ENCODE assay signal across 10 cellular contexts in genomic region chr7:28180031-28180363, GRCh38. TPM values are rescaled to one million over a fixed set of nuclear protein-coding genes. Genes with fewer than 3 reads are reported as not detected.
A peak's percentile ranks its signal among the peaks of the same experiment; 100 is the strongest.
DNase-seq lines count a peak whose midpoint lies in the region; ATAC-seq and TF ChIP-seq lines count a peak whose summit lies in the region.
"Had no signal": no experiment of that assay in that cellular context is flagged by ENCODE, and none has a peak within 500 bp of the region (broad histone marks: within the 10 kb centered on the region; RNA-seq: fewer than 3 reads in every experiment).

No MANE protein-coding gene starts in this region.

- peaks cover 35% of the 10 kb centered on the region for H3K4me1 Mint-ChIP-seq in GM23338
- H3K4me1 Mint-ChIP-seq in stimulated activated effector memory CD8-positive, alpha-beta T cell treated with anti-CD3 and anti-CD28 coated beads, Interleukin-12 subunit alpha, Interleukin-12 subunit beta, amount 100 ng/mL, for 72 hours, result peaks cover 36% of the 10 kb centered on the region
- peaks cover 16% of the 10 kb centered on the region for H3K4me1 Mint-ChIP-seq in activated T-helper 2 cell treated with anti-CD3 and anti-CD28 coated beads, Interferon-gamma antibody, Interleukin-2, Interleukin-4, amounts not matched to agents 10 μg/mL and 5 μg/mL and 100 μg/mL, durations not matched to agents 14 hours and 24 hours and 36 hours (ENCODE audit: low read depth)

- H3F3A ChIP-seq in GM23338 (replicated peaks; ENCODE audit: low read depth), result peaks cover 5% of the 10 kb centered on the region; the same call in 1 of the 2 replicates

- H3K36me3 Mint-ChIP-seq in GM23338 (ENCODE audit: low read depth), result peaks cover 3% of the 10 kb centered on the region; the same call in 1 of the 3 replicates
- H3K36me3 Mint-ChIP-seq in stimulated activated effector memory CD8-positive, alpha-beta T cell treated with anti-CD3 and anti-CD28 coated beads, Interleukin-12 subunit alpha, Interleukin-12 subunit beta, amount 100 ng/mL, for 72 hours, result no peaks in the 10 kb centered on the region
- H3K36me3 Mint-ChIP-seq in activated T-helper 2 cell treated with anti-CD3 and anti-CD28 coated beads, Interferon-gamma antibody, Interleukin-2, Interleukin-4, amounts not matched to agents 10 μg/mL and 5 μg/mL and 100 μg/mL, durations not matched to agents 14 hours and 24 hours and 36 hours (ENCODE audit: low read depth), result no peaks in the 10 kb centered on the region

- H3K4me3 ChIP-seq in GM23338 (peak overlapping the region; percentile 78), SK-N-MC (peak overlapping the region; percentile 81), iPS DF 6.9 (ENCODE audit: low read length) (peak overlapping the region; percentile 96; the same call in 1 of the 2 replicates)

- H3K9me3 ChIP-seq in SK-N-MC (ENCODE audit: low read depth, low read length), result no peaks in the 10 kb centered on the region
- H3K9me3 ChIP-seq in iPS DF 6.9 (ENCODE audit: control insufficient read depth, insufficient read depth, low read length), result no peaks in the 10 kb centered on the region

- peaks cover 2% of the 10 kb centered on the region; the same call in 1 of the 3 replicates for H3K9me3 Mint-ChIP-seq in GM23338
- no peaks in the 10 kb centered on the region for H3K9me3 Mint-ChIP-seq in stimulated activated effector memory CD8-positive, alpha-beta T cell treated with anti-CD3 and anti-CD28 coated beads, Interleukin-12 subunit alpha, Interleukin-12 subunit beta, amount 100 ng/mL, for 72 hours
- no peaks in the 10 kb centered on the region for H3K9me3 Mint-ChIP-seq in activated T-helper 2 cell treated with anti-CD3 and anti-CD28 coated beads, Interferon-gamma antibody, Interleukin-2, Interleukin-4, amounts not matched to agents 10 μg/mL and 5 μg/mL and 100 μg/mL, durations not matched to agents 14 hours and 24 hours and 36 hours
- H3K9me3 Mint-ChIP-seq: activated naive CD4-positive, alpha-beta T cell treated with anti-CD3 and anti-CD28 coated beads, Interleukin-2, amount 50 U/mL, for 24 hours; nephron had no signal

- no peaks in the 10 kb centered on the region for H3K9me2 ChIP-seq in GM23338 (ENCODE audit: insufficient read depth)

- H2AFZ ChIP-seq in GM23338, result no peak overlapping the region

- H3K36me3 ChIP-seq in GM23338 (ENCODE audit: insufficient read depth) (no peaks in the 10 kb centered on the region), SK-N-MC (ENCODE audit: insufficient read depth, low read length) (no peaks in the 10 kb centered on the region), iPS DF 6.9 (ENCODE audit: control insufficient read depth, insufficient read depth, low read length) (no peaks in the 10 kb centered on the region)

- no peak for DNase-seq in GM23338 (ENCODE audit: low spot score)
- DNase-seq in SK-N-MC (ENCODE audit: low read depth, low spot score), result no peak
- no peak for DNase-seq in iPS DF 6.9 (ENCODE audit: low read depth, low spot score)
- no peak for DNase-seq in stimulated activated effector memory CD8-positive, alpha-beta T cell treated with anti-CD3 and anti-CD28 coated beads, Interleukin-12 subunit alpha, Interleukin-12 subunit beta, amount 100 ng/mL, for 72 hours (ENCODE audit: low spot score in 2 of 2)
- no peak for DNase-seq in activated T-helper 2 cell treated with anti-CD3 and anti-CD28 coated beads, Interferon-gamma antibody, Interleukin-2, Interleukin-4, amounts not matched to agents 10 μg/mL and 5 μg/mL and 100 μg/mL, durations not matched to agents 14 hours and 24 hours and 36 hours (ENCODE audit: low spot score)
- no peak for DNase-seq in NCI-H69 (lab: John Stamatoyannopoulos, UW)
- no peak for DNase-seq in putamen (ENCODE audit: low spot score)

- intact Hi-C loops in activated T-helper 2 cell treated with anti-CD3 and anti-CD28 coated beads, Interferon-gamma antibody, Interleukin-2, Interleukin-4, amounts not matched to agents 10 μg/mL and 5 μg/mL and 100 μg/mL, durations not matched to agents 14 hours and 24 hours and 36 hours (cut with micrococcal nuclease), result no loop called here

- ATAC-seq in GM23338 (no peak; the same call in 2 of the 3 replicates), GM19035 (IDR thresholded peaks at IDR 0.05; ENCODE audit: unreplicated experiment) (no peak)
- no peak for ATAC-seq in stimulated activated effector memory CD8-positive, alpha-beta T cell treated with anti-CD3 and anti-CD28 coated beads, Interleukin-12 subunit alpha, Interleukin-12 subunit beta, amount 100 ng/mL, for 72 hours

- H3K27me3 ChIP-seq in GM23338 (ENCODE audit: insufficient read depth), result 0 out of 2 replicates have a peak, but pooled peaks cover 3% of the 10 kb centered on the region
- H3K27me3 ChIP-seq in iPS DF 6.9 (ENCODE audit: control insufficient read depth, insufficient read depth, low read length), result no peaks in the 10 kb centered on the region

- H3K27ac ChIP-seq in GM23338 (ENCODE audit: low read depth) (no peak overlapping the region), SK-N-MC (no peak overlapping the region), iPS DF 6.9 (ENCODE audit: low read length) (no peak overlapping the region)

- H3K4me1 ChIP-seq in GM23338 (ENCODE audit: insufficient read depth) (peaks cover 55% of the 10 kb centered on the region), iPS DF 6.9 (ENCODE audit: control insufficient read depth, insufficient read depth, low read length) (peaks cover 2% of the 10 kb centered on the region)

- H3K4me2 ChIP-seq in GM23338, result no peak overlapping the region

- H3K27ac Mint-ChIP-seq in GM23338, result no peak overlapping the region
- no peak overlapping the region for H3K27ac Mint-ChIP-seq in stimulated activated effector memory CD8-positive, alpha-beta T cell treated with anti-CD3 and anti-CD28 coated beads, Interleukin-12 subunit alpha, Interleukin-12 subunit beta, amount 100 ng/mL, for 72 hours
- H3K27ac Mint-ChIP-seq in activated T-helper 2 cell treated with anti-CD3 and anti-CD28 coated beads, Interferon-gamma antibody, Interleukin-2, Interleukin-4, amounts not matched to agents 10 μg/mL and 5 μg/mL and 100 μg/mL, durations not matched to agents 14 hours and 24 hours and 36 hours, result no peak overlapping the region

- no peak overlapping the region for H3K4me3 Mint-ChIP-seq in GM23338
- peak overlapping the region; percentile 77 for H3K4me3 Mint-ChIP-seq in stimulated activated effector memory CD8-positive, alpha-beta T cell treated with anti-CD3 and anti-CD28 coated beads, Interleukin-12 subunit alpha, Interleukin-12 subunit beta, amount 100 ng/mL, for 72 hours
- H3K4me3 Mint-ChIP-seq in activated T-helper 2 cell treated with anti-CD3 and anti-CD28 coated beads, Interferon-gamma antibody, Interleukin-2, Interleukin-4, amounts not matched to agents 10 μg/mL and 5 μg/mL and 100 μg/mL, durations not matched to agents 14 hours and 24 hours and 36 hours (ENCODE audit: low read depth), result no peak overlapping the region

- peaks cover 43% of the 10 kb centered on the region for H3K79me2 ChIP-seq in GM23338 (replicated peaks; ENCODE audit: insufficient read depth)

- H3K27me3 Mint-ChIP-seq in GM23338 (ENCODE audit: insufficient read depth, low read depth, poor library complexity), result peaks cover 13% of the 10 kb centered on the region
- H3K27me3 Mint-ChIP-seq in activated T-helper 2 cell treated with anti-CD3 and anti-CD28 coated beads, Interferon-gamma antibody, Interleukin-2, Interleukin-4, amounts not matched to agents 10 μg/mL and 5 μg/mL and 100 μg/mL, durations not matched to agents 14 hours and 24 hours and 36 hours (ENCODE audit: low read depth), result peaks cover 60% of the 10 kb centered on the region
- H3K27me3 Mint-ChIP-seq: activated naive CD4-positive, alpha-beta T cell treated with anti-CD3 and anti-CD28 coated beads, Interleukin-2, amount 50 U/mL, for 24 hours had no signal

- WGBS in iPS DF 6.9 (ENCODE audit: insufficient coverage, insufficient read length), result no CpG with 5 or more reads among the region's 55 CpGs

- TF ChIP-seq CTCF in GM23338 (conservative IDR thresholded peaks at IDR 0.05; ENCODE audit: low read depth in 2 of 2), result no peak

- no peak overlapping the region for H3K9ac ChIP-seq in SK-N-MC (ENCODE audit: insufficient read length)

- no peaks in the 10 kb centered on the region; the same call in 1 of the 2 replicates for H4K20me1 ChIP-seq in GM23338 (replicated peaks; ENCODE audit: insufficient read depth)

TF ChIP-seq in GM23338, 12 proteins besides CTCF, POLR2A, EP300 and RAD21 (continues in another document):
- no peak for TF ChIP-seq REST (IDR thresholded peaks at IDR 0.05; ENCODE audit: unreplicated experiment)

RNA-seq across cellular contexts. Expression of gene JAZF1, which starts 0.6 kb away (rescaled TPM):
- total RNA-seq in GM23338 (2014; rRNA removed; shearing (Covaris generic)), result 21.4 and 22.2 TPM in 2 replicates
- polyA plus RNA-seq in GM23338 (2016; fragmentation: Nextera tagmentation; extraction: Ambion mirVana), result 10.8 and 12.2 TPM in 2 replicates
- 3.9 TPM in 2 replicates for total RNA-seq in activated T-helper 2 cell treated with anti-CD3 and anti-CD28 coated beads, Interferon-gamma antibody, Interleukin-2, Interleukin-4, amounts not matched to agents 10 μg/mL and 5 μg/mL and 100 μg/mL, durations not matched to agents 14 hours and 24 hours and 36 hours
